In the genomic region with DNA sequence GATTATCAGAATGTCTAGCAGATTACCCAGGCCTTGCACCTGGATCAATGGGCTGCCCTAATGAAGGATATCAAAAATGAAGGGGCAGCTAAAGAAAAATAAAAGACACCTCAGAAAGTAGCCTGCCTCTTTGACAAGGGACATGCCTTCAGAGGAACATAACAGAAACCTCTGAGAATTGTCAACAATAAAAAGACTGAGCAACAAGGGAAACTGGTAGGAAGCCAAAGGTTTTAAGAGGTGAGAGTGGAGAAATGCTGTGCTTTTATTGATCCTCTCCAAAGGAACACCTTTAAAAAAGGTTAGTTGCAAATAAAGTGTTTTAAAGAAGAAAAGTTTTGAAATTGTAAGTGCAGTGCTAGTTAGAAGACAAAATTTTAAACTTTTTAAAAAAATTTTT, we compare ENCODE assay signal across 18 cellular contexts.
DNase-seq lines count a peak whose midpoint lies in the region; ATAC-seq and TF ChIP-seq lines count a peak whose summit lies in the region.
"Had no signal": no experiment of that assay in that cellular context is flagged by ENCODE, and none has a peak within 500 bp of the region (broad histone marks: within the 10 kb centered on the region; RNA-seq: fewer than 3 reads in every experiment).

No MANE protein-coding gene starts in this region.

- H3K4me2 ChIP-seq in mammary epithelial cell (ENCODE audit: insufficient read depth, low read depth, low read length), result no peak overlapping the region
- H3K4me2 ChIP-seq: BLaER1 had no signal

- CTCF ChIA-PET in mammary epithelial cell (lab: Charles Lee; ENCODE audit: low non-redundant PET), result no interaction called here

- BruUV-seq in mammary epithelial cell (replicated peaks; lab: Mats Ljungman, UMichigan), result no TSS peak

- H3K79me2 ChIP-seq in mammary epithelial cell (ENCODE audit: insufficient read depth, low read length), result peaks cover 69% of the 10 kb centered on the region

- no peak for DNase-seq in mammary epithelial cell
- no peak for DNase-seq in breast epithelium (ENCODE audit: low spot score in 2 of 2)
- DNase-seq in LNCaP clone FGC (ENCODE audit: low read depth), result peak; percentile 4
- DNase-seq in renal cortical epithelial cell (ENCODE audit: low read depth), result peak; percentile 18
- no peak for DNase-seq in left cardiac atrium
- no peak for DNase-seq in islet precursor cell
- DNase-seq: Caco-2; CD4-positive, CD25-positive, alpha-beta regulatory T cell; CD8-positive, alpha-beta T cell; DMS 273 treated with DMSO at 0.1 percent for 48 hours; DMS53; DMS79 treated with DMSO at 0.1 percent for 48 hours; GF-D8; GM23248 had no signal

- H3K9me3 ChIP-seq in mammary epithelial cell (replicated peaks; ENCODE audit: insufficient read depth, low read length) (no peaks in the 10 kb centered on the region), breast epithelium (no peaks in the 10 kb centered on the region)
- H3K9me3 ChIP-seq: BLaER1, Caco-2, HAP-1 had no signal

- dilution Hi-C loops in mammary epithelial cell (cut with HindIII; ENCODE audit: low sequenced_read_pairs), result no loop called here

- no peaks in the 10 kb centered on the region for H3K36me3 ChIP-seq in mammary epithelial cell (ENCODE audit: insufficient read depth, low read length)
- no peaks in the 10 kb centered on the region for H3K36me3 ChIP-seq in breast epithelium
- H3K36me3 ChIP-seq: BLaER1, HAP-1 had no signal

- no peak overlapping the region for H2AFZ ChIP-seq in mammary epithelial cell (ENCODE audit: low read depth, low read length)
- H2AFZ ChIP-seq: GM23248 had no signal

- ATAC-seq in left cardiac atrium, result no peak
- ATAC-seq: CD8-positive, alpha-beta T cell had no signal

- H3K4me3 ChIP-seq in mammary epithelial cell (replicated peaks in 1 of 3; ENCODE audit: insufficient read depth in 1 of 3, low read depth in 2 of 3, low read length in 3 of 3) (no peak overlapping the region), breast epithelium (no peak overlapping the region), LNCaP clone FGC (ENCODE audit: low read depth, low read length) (no peak overlapping the region)
- H3K4me3 ChIP-seq: BLaER1, GM23248, HAP-1 had no signal

- no peak overlapping the region for H3K9ac ChIP-seq in mammary epithelial cell (ENCODE audit: insufficient read depth, low read length)
- H3K9ac ChIP-seq: BLaER1, GM23248 had no signal

- H3K4me1 ChIP-seq in mammary epithelial cell (ENCODE audit: insufficient read depth, low read length), result peaks cover 62% of the 10 kb centered on the region
- no peaks in the 10 kb centered on the region for H3K4me1 ChIP-seq in breast epithelium
- H3K4me1 ChIP-seq: BLaER1, Caco-2, HAP-1 had no signal

- in situ Hi-C loops in mammary epithelial cell (cut with MboI; ENCODE audit: low sequenced_read_pairs in 2 of 2), result no loop called here

- TF ChIP-seq CTCF in mammary epithelial cell (conservative IDR thresholded peaks at IDR 0.05 in 1 of 2, IDR thresholded peaks at IDR 0.05 in 1 of 2; ENCODE audit: extremely low read depth in 1 of 2, insufficient read depth in 1 of 2, low read depth in 1 of 2, low read length in 2 of 2), result no peak
- TF ChIP-seq CTCF in breast epithelium (IDR thresholded peaks at IDR 0.05), result no peak
- TF ChIP-seq CTCF in LNCaP clone FGC (IDR thresholded peaks at IDR 0.05; ENCODE audit: control insufficient read depth, extremely low read depth, insufficient read depth), result no peak

- no peaks in the 10 kb centered on the region for H4K20me1 ChIP-seq in mammary epithelial cell (ENCODE audit: insufficient read depth, low read length)
- H4K20me1 ChIP-seq: BLaER1 had no signal

- H3K27ac ChIP-seq in mammary epithelial cell (ENCODE audit: insufficient read depth, low read depth, low read length) (peak overlapping the region; percentile 89), breast epithelium (no peak overlapping the region)
- H3K27ac ChIP-seq: 22Rv1, BLaER1, C4-2B, GM23248 had no signal

- TF ChIP-seq POLR2A in breast epithelium (IDR thresholded peaks at IDR 0.05), result no peak

- intact Hi-C loops in mammary epithelial cell (cut with micrococcal nuclease), result loop anchor here (10.0 kb wide), 2 partner anchors 159 to 181 kb away; no protein-coding TSS in a partner anchor
- intact Hi-C loops in breast epithelium (cut with DNase I; ENCODE audit: low total_unique reads), result no loop called here
- intact Hi-C loops in left cardiac atrium (cut with DNase I), result no loop called here

- H3K27me3 ChIP-seq in mammary epithelial cell (ENCODE audit: insufficient read depth, low read length) (no peaks in the 10 kb centered on the region), breast epithelium (no peaks in the 10 kb centered on the region)
- H3K27me3 ChIP-seq: BLaER1 had no signal

Comparison
In these comparisons a context has a peak if more than half of its experiments do, and no peak if none do; other contexts are left out.
1. DNase-seq: peak in LNCaP clone FGC (single experiment) and renal cortical epithelial cell (single experiment); none in mammary epithelial cell (single experiment), breast epithelium (0 of 2), left cardiac atrium (single experiment) and islet precursor cell (single experiment).